ENCODE assay signal across 9 cellular contexts in genomic region chr16:85673529-85674417, GRCh38. TPM values are rescaled to one million over a fixed set of nuclear protein-coding genes. Genes with fewer than 3 reads are reported as not detected.
A peak's percentile ranks its signal among the peaks of the same experiment; 100 is the strongest.
DNase-seq lines count a peak whose midpoint lies in the region; ATAC-seq, FAIRE-seq and TF ChIP-seq lines count a peak whose summit lies in the region.
"Had no signal": no experiment of that assay in that cellular context is flagged by ENCODE, and none has a peak within 500 bp of the region (broad histone marks: within the 10 kb centered on the region; RNA-seq: fewer than 3 reads in every experiment).

No MANE protein-coding gene starts in this region.

- H3K4me3 ChIP-seq in fibroblast of pulmonary artery (replicated peaks; ENCODE audit: low read depth, low read length), result no peak overlapping the region
- no peak overlapping the region for H3K4me3 ChIP-seq in pancreas
- H3K4me3 ChIP-seq in Karpas-422 (ENCODE audit: low read length), result no peak overlapping the region

- H2AFZ ChIP-seq in Karpas-422 (ENCODE audit: low read length), result no peak overlapping the region

- 27 to 28% methylated on average over 19 of the region's 19 CpGs for WGBS in pancreas, 2 donors

- no peak for TF ChIP-seq CTCF in fibroblast of pulmonary artery (IDR thresholded peaks at IDR 0.05; ENCODE audit: low read length, missing control alignments)
- no peak for TF ChIP-seq CTCF in pancreas (IDR thresholded peaks at IDR 0.05)

- intact Hi-C loops in pancreas (cut with DNase I), result no loop called here

- H3K27ac ChIP-seq in pancreas, result peak overlapping the region; percentile 18 to 78 (median 52)
- H3K27ac ChIP-seq in Karpas-422 (ENCODE audit: low read length), result no peak overlapping the region

- H3K9me2 ChIP-seq in Karpas-422 (replicated peaks; ENCODE audit: insufficient read depth, low read length), result no peaks in the 10 kb centered on the region

- H4K20me1 ChIP-seq in Karpas-422 (ENCODE audit: insufficient read depth, low read depth, low read length), result 0 out of 2 replicates have a peak, but pooled peaks cover 3% of the 10 kb centered on the region

- H3K27me3 ChIP-seq in pancreas, result no peaks in the 10 kb centered on the region
- H3K27me3 ChIP-seq in Karpas-422 (ENCODE audit: low read length), result no peaks in the 10 kb centered on the region

- ATAC-seq in pancreas (peak; percentile 83 to 93 (median 91)), GM19023 (IDR thresholded peaks at IDR 0.05; ENCODE audit: unreplicated experiment) (no peak)

- H3K4me1 ChIP-seq in pancreas (peaks cover 14 to 24% (median 21%) of the 10 kb centered on the region in 3 donors), Karpas-422 (ENCODE audit: low read length) (no peaks in the 10 kb centered on the region)

- no peak overlapping the region for H3K9ac ChIP-seq in Karpas-422 (ENCODE audit: low read length)

- no peak for FAIRE-seq in pancreas (lab: Jason Lieb, UNC)
- FAIRE-seq: keratinocyte had no signal

- H3K9me3 ChIP-seq in pancreas (no peaks in the 10 kb centered on the region), Karpas-422 (ENCODE audit: low read length) (no peaks in the 10 kb centered on the region)

- no peak overlapping the region for H3K4me2 ChIP-seq in Karpas-422 (ENCODE audit: low read depth, low read length, poor library complexity, severe bottlenecking)

- DNase-seq in DMS153 treated with DMSO at 0.1 percent for 48 hours (lab: John Stamatoyannopoulos, UW; ENCODE audit: unreplicated experiment), result peak; percentile 83
- peak; percentile 81 to 91 for DNase-seq in NCI-H524 (lab: John Stamatoyannopoulos, UW)
- DNase-seq in fibroblast of pulmonary artery (ENCODE audit: low read depth), result peak; percentile 78
- DNase-seq in pancreas, result peak; percentile 80 to 94 (median 86)
- no peak for DNase-seq in HPDE6-E6E7 (ENCODE audit: extremely low spot score)
- no peak for DNase-seq in NCI-H128 (lab: John Stamatoyannopoulos, UW; ENCODE audit: unreplicated experiment)
- no peak for DNase-seq in Karpas-422

- H3K36me3 ChIP-seq in pancreas (peaks cover 6 to 41% (median 7%) of the 10 kb centered on the region in 3 donors), Karpas-422 (ENCODE audit: insufficient read depth, low read length) (no peaks in the 10 kb centered on the region; the same call in 1 of the 2 replicates)

- no peaks in the 10 kb centered on the region for H3K79me2 ChIP-seq in Karpas-422 (ENCODE audit: low read length)

RNA-seq across cellular contexts. Expression of gene GINS2, which starts 15.0 kb away (rescaled TPM):
- 1 to 10 TPM in 2 of 6 donors, under 1 TPM in 4; 0.37 to 1.6 (median 0.71) TPM for total RNA-seq in pancreas
- 1 to 10 TPM in 1 of 2 donors, under 1 TPM in 1; 0.76 to 1.9 TPM for polyA plus RNA-seq in pancreas
- total RNA-seq in Karpas-422 (2014; rRNA removed; shearing (Covaris generic); ENCODE audit: low replicate concordance), result 10.4 and 14.2 TPM in 2 replicates

Comparison
In these comparisons a context has a peak if more than half of its experiments do, and no peak if none do; other contexts are left out.
1. DNase-seq: peak in DMS153 treated with DMSO at 0.1 percent for 48 hours (single experiment), NCI-H524 (2 of 2), fibroblast of pulmonary artery (single experiment) and pancreas (6 of 6); none in HPDE6-E6E7 (single experiment), NCI-H128 (single experiment) and Karpas-422 (single experiment).